ENCODE assay signal across 16 cellular contexts in genomic region chr10:108249940-108250339, GRCh38.
DNase-seq lines count a peak whose midpoint lies in the region; ATAC-seq and TF ChIP-seq lines count a peak whose summit lies in the region.
"Had no signal": no experiment of that assay in that cellular context is flagged by ENCODE, and none has a peak within 500 bp of the region (broad histone marks: within the 10 kb centered on the region; RNA-seq: fewer than 3 reads in every experiment).

No MANE protein-coding gene starts in this region.

- no peak for ATAC-seq in HG03520 (IDR thresholded peaks at IDR 0.05; ENCODE audit: unreplicated experiment)
- ATAC-seq: left lobe of liver had no signal

- POLR2A ChIA-PET in RWPE1 (lab: Yijun Ruan, JAX; ENCODE audit: low non-redundant PET): no interaction called here

- H3K18ac ChIP-seq in mesenchymal stem cell (ENCODE audit: low read depth in 1 of 2, low read length in 2 of 2): no peak overlapping the region

- no peak overlapping the region for H3K4me2 ChIP-seq in mesenchymal stem cell (ENCODE audit: low read length, poor library complexity, severe bottlenecking)

- H3K79me1 ChIP-seq in mesenchymal stem cell (replicated peaks; ENCODE audit: low read length, poor library complexity, severe bottlenecking): no peaks in the 10 kb centered on the region

- H3K14ac ChIP-seq in mesenchymal stem cell (ENCODE audit: low read length in 2 of 2): no peak overlapping the region

- H2AK5ac ChIP-seq in mesenchymal stem cell (ENCODE audit: low read length, severe bottlenecking): no peak overlapping the region

- no peak overlapping the region for H3K4ac ChIP-seq in mesenchymal stem cell (ENCODE audit: low read depth in 1 of 2, low read length in 2 of 2)

- H4K91ac ChIP-seq in mesenchymal stem cell (ENCODE audit: low read length): no peak overlapping the region

- H3K9ac ChIP-seq in mesenchymal stem cell (ENCODE audit: low read length): no peak overlapping the region

- H2BK5ac ChIP-seq in mesenchymal stem cell (ENCODE audit: low read depth, low read length, poor library complexity, severe bottlenecking): no peak overlapping the region

- H2BK15ac ChIP-seq in mesenchymal stem cell (ENCODE audit: low read depth, poor library complexity, severe bottlenecking): no peak overlapping the region

- no peak overlapping the region for H4K8ac ChIP-seq in mesenchymal stem cell (ENCODE audit: low read length)

- H3K4me1 ChIP-seq in mesenchymal stem cell (ENCODE audit: control insufficient read depth, insufficient read depth, low read depth, low read length): no peaks in the 10 kb centered on the region
- H3K4me1 ChIP-seq: sigmoid colon, thyroid gland had no signal

- TF ChIP-seq CTCF in retinal pigment epithelial cell (conservative IDR thresholded peaks at IDR 0.05; ENCODE audit: low read depth, low read length): peak; percentile 19
- TF ChIP-seq CTCF in RWPE1 (conservative IDR thresholded peaks at IDR 0.05; ENCODE audit: low read depth): no peak

- in situ Hi-C loops in KBM-7 (cut with MboI; ENCODE audit: low pct_unique_long_range_greater_than_20kb, low sequenced_read_pairs): no loop called here

- no peak overlapping the region for H3K23ac ChIP-seq in mesenchymal stem cell (ENCODE audit: low read length in 2 of 2)

- CTCF ChIA-PET in RWPE1 (lab: Yijun Ruan, JAX): no interaction called here

- WGBS in mesenchymal stem cell: 56% methylated on average over 3 of the region's 3 CpGs

- H2BK12ac ChIP-seq in mesenchymal stem cell (ENCODE audit: low read length in 2 of 2): no peak overlapping the region

- DNase-seq in stimulated activated CD4-positive, alpha-beta T cell treated with anti-CD3 and anti-CD28 coated beads, Interleukin-15, amount 100 ng/mL, for 24 hours: peak; percentile 1
- DNase-seq in stimulated activated CD4-positive, alpha-beta T cell treated with anti-CD3 and anti-CD28 coated beads, Interleukin-4, amount 100 ng/mL, for 4 hours: no peak
- DNase-seq in KBM-7 (peak; percentile 18), RKO (ENCODE audit: low spot score) (peak; percentile 3), retinal pigment epithelial cell (ENCODE audit: low read depth) (no peak), mesenchymal stem cell (no peak), RWPE1 (ENCODE audit: low spot score) (no peak)
- DNase-seq: activated CD4-positive, alpha-beta T cell treated with anti-CD3 and anti-CD28 coated beads for 1 hour; activated naive CD4-positive, alpha-beta T cell treated with Interleukin-2 at 50 U/mL for 16 hours; NCI-H2171 treated with DMSO at 0.1 percent for 48 hours; sigmoid colon; stimulated activated CD4-positive, alpha-beta T cell treated with anti-CD3 and anti-CD28 coated beads, Interleukin-2, amount 100 ng/mL, for 48 hours; T-helper 1 cell; thyroid gland had no signal

- H3K36me3 ChIP-seq in mesenchymal stem cell (ENCODE audit: control insufficient read depth in 1 of 2, insufficient read depth in 2 of 2, low read depth in 1 of 2, low read length in 2 of 2): no peaks in the 10 kb centered on the region
- H3K36me3 ChIP-seq: sigmoid colon, thyroid gland had no signal

- peaks cover 33% of the 10 kb centered on the region for H3K9me3 ChIP-seq in mesenchymal stem cell (ENCODE audit: control insufficient read depth, low read length)
- H3K9me3 ChIP-seq: sigmoid colon, thyroid gland had no signal

- H2BK120ac ChIP-seq in mesenchymal stem cell (ENCODE audit: low read depth, low read length): no peak overlapping the region

- H2AFZ ChIP-seq in mesenchymal stem cell (ENCODE audit: low read depth, low read length): no peak overlapping the region

- H3K4me3 ChIP-seq in retinal pigment epithelial cell (ENCODE audit: low read length): no peak overlapping the region
- H3K4me3 ChIP-seq in mesenchymal stem cell (ENCODE audit: insufficient read depth in 1 of 2, low read depth in 1 of 2, low read length in 2 of 2): no peak overlapping the region
- H3K4me3 ChIP-seq: sigmoid colon, thyroid gland had no signal

- H3K27ac ChIP-seq in mesenchymal stem cell (ENCODE audit: low read length, poor library complexity, severe bottlenecking) (no peak overlapping the region), RWPE1 (no peak overlapping the region)
- H3K27ac ChIP-seq: sigmoid colon, thyroid gland had no signal

- no peaks in the 10 kb centered on the region for H3K27me3 ChIP-seq in mesenchymal stem cell (ENCODE audit: control insufficient read depth in 1 of 2, insufficient read depth in 1 of 2, low read length in 2 of 2)
- H3K27me3 ChIP-seq: sigmoid colon, thyroid gland had no signal

Comparison
In these comparisons a context has a peak if more than half of its experiments do, and no peak if none do; other contexts are left out.
1. DNase-seq: peak in stimulated activated CD4-positive, alpha-beta T cell treated with anti-CD3 and anti-CD28 coated beads, Interleukin-15, amount 100 ng/mL, for 24 hours (single experiment), KBM-7 (single experiment) and RKO (single experiment); none in stimulated activated CD4-positive, alpha-beta T cell treated with anti-CD3 and anti-CD28 coated beads, Interleukin-4, amount 100 ng/mL, for 4 hours (0 of 2), retinal pigment epithelial cell (single experiment), mesenchymal stem cell (single experiment) and RWPE1 (single experiment).